Comparison of ENCODE assay signal across 19 cellular contexts in genomic region chr6:122068291-122068769, GRCh38.
A peak's percentile ranks its signal among the peaks of the same experiment; 100 is the strongest.
DNase-seq lines count a peak whose midpoint lies in the region; ATAC-seq, FAIRE-seq and TF ChIP-seq lines count a peak whose summit lies in the region.
"Had no signal": no experiment of that assay in that cellular context is flagged by ENCODE, and none has a peak within 500 bp of the region (broad histone marks: within the 10 kb centered on the region; RNA-seq: fewer than 3 reads in every experiment).

No MANE protein-coding gene starts in this region.

- peak overlapping the region in 2 of 4 donors; percentile 10 to 16 for H3K27ac ChIP-seq in body of pancreas
- peak overlapping the region in 9 of 12 donors; percentile 0 to 64 (median 21) for H3K27ac ChIP-seq in heart left ventricle
- H3K27ac ChIP-seq: cardiac muscle cell, right lobe of liver had no signal

- WGBS in body of pancreas, 2 donors = 12 to 13% methylated on average over 3 of the region's 3 CpGs
- WGBS in heart left ventricle, 4 donors = 16 to 30% (median 23%) methylated on average over 3 of the region's 3 CpGs

- TF ChIP-seq POLR2A in body of pancreas (IDR thresholded peaks at IDR 0.05) (no peak), heart left ventricle (IDR thresholded peaks at IDR 0.05) (no peak)

- peaks cover 16% of the 10 kb centered on the region for H3K4me1 ChIP-seq in body of pancreas
- H3K4me1 ChIP-seq in heart left ventricle = peaks cover 0 to 13% (median 0%) of the 10 kb centered on the region in 12 donors
- H3K4me1 ChIP-seq: right lobe of liver had no signal

- intact Hi-C loops in body of pancreas (cut with DNase I) (no loop called here), heart left ventricle (cut with DNase I) (no loop called here)

- peak; percentile 98 for FAIRE-seq in G401.6 (lab: Jason Lieb, UNC)
- FAIRE-seq: GM19239, H54 had no signal

- ATAC-seq in body of pancreas (peak; percentile 78), heart left ventricle (peak in 3 of 4 donors; percentile 38 to 66 (median 48))
- ATAC-seq: mucosa of descending colon, right lobe of liver had no signal

- TF ChIP-seq CTCF in body of pancreas (IDR thresholded peaks at IDR 0.05) = no peak
- no peak for TF ChIP-seq CTCF in heart left ventricle (IDR thresholded peaks at IDR 0.05)
- TF ChIP-seq CTCF in retinal pigment epithelial cell (conservative IDR thresholded peaks at IDR 0.05; ENCODE audit: low read depth, low read length) = no peak

- H3K9me3 ChIP-seq in body of pancreas = no peaks in the 10 kb centered on the region
- no peaks in the 10 kb centered on the region for H3K9me3 ChIP-seq in heart left ventricle
- H3K9me3 ChIP-seq: MG63, mucosa of descending colon, right lobe of liver had no signal

- DNase-seq in body of pancreas (peak in 1 of 4 donors; percentile 6), heart left ventricle (no peak), retinal pigment epithelial cell (ENCODE audit: low read depth) (peak; percentile 93), amygdala (lab: John Stamatoyannopoulos, UW) (no peak), germinal center (ENCODE audit: low spot score) (no peak), NCI-H2196 (lab: John Stamatoyannopoulos, UW; ENCODE audit: unreplicated experiment) (no peak)
- DNase-seq in stimulated activated naive CD4-positive, alpha-beta T cell treated with Interleukin-2 at 50 U/mL for 16 hours (lab: John Stamatoyannopoulos, UW) = no peak
- DNase-seq: activated CD4-positive, CD25-positive, alpha-beta regulatory T cell treated with anti-CD3 and anti-CD28 coated beads, Interleukin-2, amount 50 U/mL, for 72 hours; activated naive CD8-positive, alpha-beta T cell treated with anti-CD3 and anti-CD28 coated beads, Interleukin-2, amount 10 ng/mL, durations not matched to agents 7 days and 5 days; MG63; mucosa of descending colon; NCI-H1694 treated with DMSO at 0.1 percent for 48 hours; NCI-H2227 treated with DMSO at 0.1 percent for 48 hours; right lobe of liver; stimulated activated CD4-positive, alpha-beta T cell treated with anti-CD3 and anti-CD28 coated beads, Interleukin-1b, Interleukin-23, amount 100 ng/mL, for 48 hours had no signal

- H3K27me3 ChIP-seq in body of pancreas (no peaks in the 10 kb centered on the region), heart left ventricle (no peaks in the 10 kb centered on the region)
- H3K27me3 ChIP-seq: cardiac muscle cell, MG63, right lobe of liver had no signal

- H3K36me3 ChIP-seq in body of pancreas (replicated peaks in 1 of 2; ENCODE audit: insufficient read depth in 1 of 2, low read depth in 2 of 2) = no peaks in the 10 kb centered on the region
- no peaks in the 10 kb centered on the region for H3K36me3 ChIP-seq in heart left ventricle
- H3K36me3 ChIP-seq: cardiac muscle cell, MG63, right lobe of liver had no signal

- H3K4me3 ChIP-seq in body of pancreas (no peak overlapping the region), heart left ventricle (no peak overlapping the region), retinal pigment epithelial cell (ENCODE audit: low read length) (no peak overlapping the region)
- H3K4me3 ChIP-seq: cardiac muscle cell, MG63, mucosa of descending colon, right lobe of liver had no signal
